ENCODE assay signal across 19 cellular contexts in genomic region chr5:106489004-106489403, GRCh38.
"Had no signal": no experiment of that assay in that cellular context is flagged by ENCODE, and none has a peak within 500 bp of the region (broad histone marks: within the 10 kb centered on the region; RNA-seq: fewer than 3 reads in every experiment).

No MANE protein-coding gene starts in this region.

- H3K27me3 Mint-ChIP-seq: naive B cell, type B pancreatic cell had no signal

- H3K27ac ChIP-seq: gastrocnemius medialis, left ventricle myocardium inferior, psoas muscle, right lobe of liver, suprapubic skin, thyroid gland had no signal

- H3K9me3 ChIP-seq: gastrocnemius medialis, left ventricle myocardium inferior, psoas muscle, right lobe of liver, suprapubic skin, thyroid gland had no signal

- H3K27me3 ChIP-seq: gastrocnemius medialis, right lobe of liver, suprapubic skin, thyroid gland had no signal

- H3K4me3 Mint-ChIP-seq: naive B cell; nephron progenitor cell; stimulated activated effector memory CD8-positive, alpha-beta T cell treated with anti-CD3 and anti-CD28 coated beads, Interleukin-12 subunit alpha, Interleukin-12 subunit beta, amount 100 ng/mL, for 72 hours; type B pancreatic cell had no signal

- H3K36me3 Mint-ChIP-seq: naive B cell; stimulated activated effector memory CD8-positive, alpha-beta T cell treated with anti-CD3 and anti-CD28 coated beads, Interleukin-12 subunit alpha, Interleukin-12 subunit beta, amount 100 ng/mL, for 72 hours; type B pancreatic cell had no signal

- H3K27ac Mint-ChIP-seq: naive B cell; nephron progenitor cell; stimulated activated effector memory CD8-positive, alpha-beta T cell treated with anti-CD3 and anti-CD28 coated beads, Interleukin-12 subunit alpha, Interleukin-12 subunit beta, amount 100 ng/mL, for 72 hours; type B pancreatic cell had no signal

- ATAC-seq: gastrocnemius medialis; psoas muscle; right lobe of liver; stimulated activated effector memory CD8-positive, alpha-beta T cell treated with anti-CD3 and anti-CD28 coated beads, Interleukin-12 subunit alpha, Interleukin-12 subunit beta, amount 100 ng/mL, for 72 hours; stimulated activated naive CD8-positive, alpha-beta T cell treated with anti-CD3 and anti-CD28 coated beads, Interleukin-15, Interleukin-2, amounts not matched to agents 100 U/mL and 50 U/mL, for 24 hours had no signal

- H3K4me1 Mint-ChIP-seq: naive B cell; nephron progenitor cell; stimulated activated effector memory CD8-positive, alpha-beta T cell treated with anti-CD3 and anti-CD28 coated beads, Interleukin-12 subunit alpha, Interleukin-12 subunit beta, amount 100 ng/mL, for 72 hours had no signal

- H3K4me1 ChIP-seq: gastrocnemius medialis, left ventricle myocardium inferior, psoas muscle, right lobe of liver, suprapubic skin, thyroid gland had no signal

- H3K4me3 ChIP-seq: gastrocnemius medialis, left ventricle myocardium inferior, lung, psoas muscle, right lobe of liver, suprapubic skin, thyroid gland had no signal

- H3K36me3 ChIP-seq: gastrocnemius medialis, left ventricle myocardium inferior, right lobe of liver, suprapubic skin, thyroid gland had no signal

- DNase-seq: dermis blood vessel endothelial cell; erythroblast; gastrocnemius medialis; glutamatergic neuron; left ventricle myocardium inferior; mesenchymal stem cell; naive B cell; nephron progenitor cell; psoas muscle; retina; right lobe of liver; stimulated activated CD4-positive, alpha-beta T cell treated with anti-CD3 and anti-CD28 coated beads, Interleukin-4, amount 100 ng/mL, for 1 hour; stimulated activated CD8-positive, alpha-beta memory T cell treated with anti-CD3 and anti-CD28 coated beads, Interleukin-4, amount 100 ng/mL, for 48 hours; stimulated activated naive CD8-positive, alpha-beta T cell treated with anti-CD3 and anti-CD28 coated beads, Interleukin-15, Interleukin-2, amounts not matched to agents 100 U/mL and 50 U/mL, for 24 hours; thyroid gland had no signal

- H3K9me3 Mint-ChIP-seq: nephron progenitor cell, type B pancreatic cell had no signal
